In genomic region chr2:32977228-32977758, GRCh38 we compare ENCODE assay signal across 11 cellular contexts. TPM values are rescaled to one million over a fixed set of nuclear protein-coding genes. Genes with fewer than 3 reads are reported as not detected.
DNase-seq lines count a peak whose midpoint lies in the region; ATAC-seq, FAIRE-seq and TF ChIP-seq lines count a peak whose summit lies in the region.
"Had no signal": no experiment of that assay in that cellular context is flagged by ENCODE, and none has a peak within 500 bp of the region (broad histone marks: within the 10 kb centered on the region; RNA-seq: fewer than 3 reads in every experiment).

No MANE protein-coding gene starts in this region.

- no peaks in the 10 kb centered on the region for H3K36me3 ChIP-seq in endothelial cell of umbilical vein (ENCODE audit: control insufficient read depth in 2 of 2, extremely low read depth in 1 of 2, insufficient read depth in 2 of 2, low read length in 2 of 2)
- no peaks in the 10 kb centered on the region for H3K36me3 ChIP-seq in left lung

- peaks cover 28% of the 10 kb centered on the region for H3K79me2 ChIP-seq in endothelial cell of umbilical vein (ENCODE audit: control insufficient read depth, insufficient read depth, low read length)

- no peak for TF ChIP-seq POLR2A in endothelial cell of umbilical vein (IDR thresholded peaks at IDR 0.05; ENCODE audit: low read depth, low read length)

- H2AFZ ChIP-seq in endothelial cell of umbilical vein (ENCODE audit: low read depth, low read length), result no peak overlapping the region

- intact Hi-C loops in endothelial cell of umbilical vein (cut with micrococcal nuclease) (no loop called here), left lung (cut with DNase I) (no loop called here)

- POLR2A ChIA-PET in endothelial cell of umbilical vein (lab: Charles Lee), result no interaction called here

- H3K4me3 ChIP-seq in endothelial cell of umbilical vein (replicated peaks in 1 of 3; ENCODE audit: insufficient read depth in 1 of 3, low read depth in 1 of 3, low read length in 3 of 3), result no peak overlapping the region
- no peak overlapping the region for H3K4me3 ChIP-seq in left lung

- DNase-seq in Caki2 (ENCODE audit: low read depth) (peak; percentile 22), NCI-H2171 (lab: John Stamatoyannopoulos, UW) (peak; percentile 79), endothelial cell of umbilical vein (ENCODE audit: low read depth, low spot score) (peak; percentile 26), left lung (no peak), HCEC 1CT (no peak)
- DNase-seq: activated CD4-positive, alpha-beta T cell treated with anti-CD3 and anti-CD28 coated beads for 36 hours; immature natural killer cell; MM.1S had no signal

- H4K20me1 ChIP-seq in endothelial cell of umbilical vein (replicated peaks; ENCODE audit: control insufficient read depth, extremely low read depth, insufficient read depth, low read length), result no peaks in the 10 kb centered on the region

- H3K27ac ChIP-seq in endothelial cell of umbilical vein (ENCODE audit: insufficient read depth, low read depth, low read length) (no peak overlapping the region), left lung (no peak overlapping the region)

- CTCF ChIA-PET in endothelial cell of umbilical vein (lab: Charles Lee), result no interaction called here

- no peaks in the 10 kb centered on the region for H3K9me3 ChIP-seq in endothelial cell of umbilical vein (replicated peaks; ENCODE audit: control insufficient read depth, insufficient read depth, low read length)
- no peaks in the 10 kb centered on the region for H3K9me3 ChIP-seq in left lung

- FAIRE-seq in endothelial cell of umbilical vein (lab: Jason Lieb, UNC), result no peak

- dilution Hi-C loops in endothelial cell of umbilical vein (cut with MboI; ENCODE audit: extremely low pct_ligation_motif_present, low sequenced_read_pairs), result no loop called here

- in situ Hi-C loops in Caki2 (cut with HindIII; ENCODE audit: low pct_unique_long_range_greater_than_20kb, low sequenced_read_pairs), result no loop called here

- BruUV-seq in endothelial cell of umbilical vein (replicated peaks; lab: Mats Ljungman, UMichigan), result no TSS peak

- no peaks in the 10 kb centered on the region for H3K9me1 ChIP-seq in endothelial cell of umbilical vein (replicated peaks; ENCODE audit: control insufficient read depth, extremely low read depth, insufficient read depth, low read length)

- no peak overlapping the region for H3K9ac ChIP-seq in endothelial cell of umbilical vein (replicated peaks; ENCODE audit: extremely low read depth, insufficient read depth, low read length)

- no peaks in the 10 kb centered on the region for H3K4me1 ChIP-seq in endothelial cell of umbilical vein (ENCODE audit: control insufficient read depth, extremely low read depth, insufficient read depth, low read length)
- no peaks in the 10 kb centered on the region for H3K4me1 ChIP-seq in left lung

- H3K4me2 ChIP-seq in endothelial cell of umbilical vein (ENCODE audit: insufficient read depth, low read length), result no peak overlapping the region

- ATAC-seq in left lung, result peak; percentile 44
- ATAC-seq in HG02973 (IDR thresholded peaks at IDR 0.05; ENCODE audit: unreplicated experiment), result no peak
- no peak for ATAC-seq in GM18519 (IDR thresholded peaks at IDR 0.05; ENCODE audit: low FRiP score, unreplicated experiment)
- no peak for ATAC-seq in GM21360 (IDR thresholded peaks at IDR 0.05; ENCODE audit: unreplicated experiment)
- ATAC-seq: activated CD4-positive, alpha-beta T cell treated with anti-CD3 and anti-CD28 coated beads for 36 hours had no signal

- no peaks in the 10 kb centered on the region for H3K27me3 ChIP-seq in endothelial cell of umbilical vein (ENCODE audit: control insufficient read depth in 2 of 2, insufficient read depth in 2 of 2, low read length in 2 of 2)
- no peaks in the 10 kb centered on the region for H3K27me3 ChIP-seq in left lung

- TF ChIP-seq CTCF in endothelial cell of umbilical vein (IDR thresholded peaks at IDR 0.05; ENCODE audit: extremely low read depth in 1 of 2, insufficient read depth in 1 of 2, low read depth in 1 of 2, low read length in 2 of 2), result no peak
- no peak for TF ChIP-seq CTCF in left lung (IDR thresholded peaks at IDR 0.05)

TF ChIP-seq in endothelial cell of umbilical vein, 7 proteins besides CTCF, POLR2A, EP300 and RAD21:
- TF ChIP-seq MAX (IDR thresholded peaks at IDR 0.05; ENCODE audit: insufficient read depth, insufficient read length), result no peak
- TF ChIP-seq FOS (IDR thresholded peaks at IDR 0.05; ENCODE audit: borderline replicate concordance, insufficient read depth, low read length), result no peak
- TF ChIP-seq EZH2 (IDR thresholded peaks at IDR 0.05; ENCODE audit: borderline replicate concordance, low read depth, low read length, severe bottlenecking), result no peak
- no peak for TF ChIP-seq JUN (IDR thresholded peaks at IDR 0.05; ENCODE audit: borderline replicate concordance, insufficient read depth, insufficient read length, low read depth)
- TF ChIP-seq GATA2 (IDR thresholded peaks at IDR 0.05; ENCODE audit: insufficient read depth, insufficient read length, low read depth, low read length), result no peak
- TF ChIP-seq POLR2AphosphoS5 (IDR thresholded peaks at IDR 0.05; ENCODE audit: insufficient read depth, low read depth, low read length), result no peak
- TF ChIP-seq MYC (IDR thresholded peaks at IDR 0.05; ENCODE audit: low read depth, low read length), result no peak
TF ChIP-seq in endothelial cell of umbilical vein: peak in this region for 0.

RNA-seq across cellular contexts. Expression of gene LTBP1, which starts 30.5 kb away (rescaled TPM):
- total RNA-seq in Caki2 (2014; rRNA removed; shearing (Covaris generic); ENCODE audit: low replicate concordance), result 3.6 and 4.5 TPM in 2 replicates
- 68.2 and 107 TPM in 2 replicates for total RNA-seq in endothelial cell of umbilical vein
- 40.9 and 57.4 TPM in 2 replicates for polyA plus RNA-seq in endothelial cell of umbilical vein
- 55.1 and 68.5 TPM in 2 replicates for polyA plus RNA-seq in endothelial cell of umbilical vein (2011; cell fraction: cytosol; rRNA removed)
- 59.4 and 67.7 TPM in 2 replicates for polyA plus RNA-seq in endothelial cell of umbilical vein (2011; cell fraction: nucleus; rRNA removed)
- polyA plus RNA-seq in endothelial cell of umbilical vein (2012), result 211 and 247 TPM in 2 replicates
- polyA minus RNA-seq in endothelial cell of umbilical vein, result 110 and 167 TPM in 2 replicates
- polyA minus RNA-seq in endothelial cell of umbilical vein (2011; cell fraction: cytosol; rRNA and poly(A)+ RNA removed), result not detected
- 70.7 and 85.8 TPM in 2 replicates for polyA minus RNA-seq in endothelial cell of umbilical vein (2011; cell fraction: nucleus; rRNA and poly(A)+ RNA removed)
- 10 to 100 TPM; 35.4 to 81.2 TPM for total RNA-seq in left lung

Comparison
In these comparisons a context has a peak if more than half of its experiments do, and no peak if none do; other contexts are left out.
1. DNase-seq: peak in Caki2 (single experiment), NCI-H2171 (single experiment) and endothelial cell of umbilical vein (single experiment); none in left lung (0 of 2) and HCEC 1CT (single experiment).